ENCODE assay signal across 1 cellular context in the genomic region with DNA sequence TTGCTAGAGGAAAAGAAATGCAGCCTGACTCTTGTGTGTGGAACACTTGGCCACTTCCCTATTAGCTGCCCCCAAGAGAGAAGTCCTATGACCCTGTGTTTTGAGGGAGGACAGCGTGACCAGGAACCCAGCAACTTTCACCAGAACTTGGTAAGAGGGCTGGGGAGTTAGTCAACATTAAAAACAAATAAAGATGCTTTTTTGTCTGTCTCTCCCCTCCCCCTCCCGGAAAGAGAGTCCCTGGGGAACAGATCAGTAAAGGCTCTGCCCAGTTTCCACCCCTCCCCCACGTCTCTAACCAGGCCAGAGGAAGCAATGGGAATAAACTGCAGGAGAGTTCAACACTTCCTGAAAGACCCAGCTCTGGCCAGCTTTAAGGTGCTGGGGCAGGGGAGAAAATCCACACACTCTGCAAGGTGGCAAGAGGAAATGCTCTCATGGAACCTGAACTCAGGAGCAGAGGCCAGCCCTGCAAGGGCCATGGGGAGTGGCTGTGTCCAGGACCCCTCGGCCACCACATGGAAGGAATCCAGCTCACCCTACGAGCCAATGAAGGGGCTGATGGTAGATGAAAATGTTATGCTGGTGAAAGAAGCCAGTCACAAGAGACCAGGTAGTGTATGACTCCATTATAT.
TF ChIP-seq lines count a peak whose summit lies in the region.

No MANE protein-coding gene starts in this region.

TF ChIP-seq in HepG2, 621 proteins besides CTCF, POLR2A, EP300 and RAD21 (continues in another document):
- peak; percentile 63; the same call in 1 of the 2 replicates for TF ChIP-seq TBX2 (CRISPR knock-in tag; IDR thresholded peaks at IDR 0.05; ENCODE audit: borderline replicate concordance)
- TF ChIP-seq, protein P1, sequence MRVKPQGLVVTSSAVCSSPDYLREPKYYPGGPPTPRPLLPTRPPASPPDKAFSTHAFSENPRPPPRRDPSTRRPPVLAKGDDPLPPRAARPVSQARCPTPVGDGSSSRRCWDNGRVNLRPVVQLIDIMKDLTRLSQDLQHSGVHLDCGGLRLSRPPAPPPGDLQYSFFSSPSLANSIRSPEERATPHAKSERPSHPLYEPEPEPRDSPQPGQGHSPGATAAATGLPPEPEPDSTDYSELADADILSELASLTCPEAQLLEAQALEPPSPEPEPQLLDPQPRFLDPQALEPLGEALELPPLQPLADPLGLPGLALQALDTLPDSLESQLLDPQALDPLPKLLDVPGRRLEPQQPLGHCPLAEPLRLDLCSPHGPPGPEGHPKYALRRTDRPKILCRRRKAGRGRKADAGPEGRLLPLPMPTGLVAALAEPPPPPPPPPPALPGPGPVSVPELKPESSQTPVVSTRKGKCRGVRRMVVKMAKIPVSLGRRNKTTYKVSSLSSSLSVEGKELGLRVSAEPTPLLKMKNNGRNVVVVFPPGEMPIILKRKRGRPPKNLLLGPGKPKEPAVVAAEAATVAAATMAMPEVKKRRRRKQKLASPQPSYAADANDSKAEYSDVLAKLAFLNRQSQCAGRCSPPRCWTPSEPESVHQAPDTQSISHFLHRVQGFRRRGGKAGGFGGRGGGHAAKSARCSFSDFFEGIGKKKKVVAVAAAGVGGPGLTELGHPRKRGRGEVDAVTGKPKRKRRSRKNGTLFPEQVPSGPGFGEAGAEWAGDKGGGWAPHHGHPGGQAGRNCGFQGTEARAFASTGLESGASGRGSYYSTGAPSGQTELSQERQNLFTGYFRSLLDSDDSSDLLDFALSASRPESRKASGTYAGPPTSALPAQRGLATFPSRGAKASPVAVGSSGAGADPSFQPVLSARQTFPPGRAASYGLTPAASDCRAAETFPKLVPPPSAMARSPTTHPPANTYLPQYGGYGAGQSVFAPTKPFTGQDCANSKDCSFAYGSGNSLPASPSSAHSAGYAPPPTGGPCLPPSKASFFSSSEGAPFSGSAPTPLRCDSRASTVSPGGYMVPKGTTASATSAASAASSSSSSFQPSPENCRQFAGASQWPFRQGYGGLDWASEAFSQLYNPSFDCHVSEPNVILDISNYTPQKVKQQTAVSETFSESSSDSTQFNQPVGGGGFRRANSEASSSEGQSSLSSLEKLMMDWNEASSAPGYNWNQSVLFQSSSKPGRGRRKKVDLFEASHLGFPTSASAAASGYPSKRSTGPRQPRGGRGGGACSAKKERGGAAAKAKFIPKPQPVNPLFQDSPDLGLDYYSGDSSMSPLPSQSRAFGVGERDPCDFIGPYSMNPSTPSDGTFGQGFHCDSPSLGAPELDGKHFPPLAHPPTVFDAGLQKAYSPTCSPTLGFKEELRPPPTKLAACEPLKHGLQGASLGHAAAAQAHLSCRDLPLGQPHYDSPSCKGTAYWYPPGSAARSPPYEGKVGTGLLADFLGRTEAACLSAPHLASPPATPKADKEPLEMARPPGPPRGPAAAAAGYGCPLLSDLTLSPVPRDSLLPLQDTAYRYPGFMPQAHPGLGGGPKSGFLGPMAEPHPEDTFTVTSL (CRISPR knock-in tag; IDR thresholded peaks at IDR 0.05; ENCODE audit: borderline replicate concordance), result peak; percentile 88; the same call in 1 of the 2 replicates
- TF ChIP-seq, protein P2, sequence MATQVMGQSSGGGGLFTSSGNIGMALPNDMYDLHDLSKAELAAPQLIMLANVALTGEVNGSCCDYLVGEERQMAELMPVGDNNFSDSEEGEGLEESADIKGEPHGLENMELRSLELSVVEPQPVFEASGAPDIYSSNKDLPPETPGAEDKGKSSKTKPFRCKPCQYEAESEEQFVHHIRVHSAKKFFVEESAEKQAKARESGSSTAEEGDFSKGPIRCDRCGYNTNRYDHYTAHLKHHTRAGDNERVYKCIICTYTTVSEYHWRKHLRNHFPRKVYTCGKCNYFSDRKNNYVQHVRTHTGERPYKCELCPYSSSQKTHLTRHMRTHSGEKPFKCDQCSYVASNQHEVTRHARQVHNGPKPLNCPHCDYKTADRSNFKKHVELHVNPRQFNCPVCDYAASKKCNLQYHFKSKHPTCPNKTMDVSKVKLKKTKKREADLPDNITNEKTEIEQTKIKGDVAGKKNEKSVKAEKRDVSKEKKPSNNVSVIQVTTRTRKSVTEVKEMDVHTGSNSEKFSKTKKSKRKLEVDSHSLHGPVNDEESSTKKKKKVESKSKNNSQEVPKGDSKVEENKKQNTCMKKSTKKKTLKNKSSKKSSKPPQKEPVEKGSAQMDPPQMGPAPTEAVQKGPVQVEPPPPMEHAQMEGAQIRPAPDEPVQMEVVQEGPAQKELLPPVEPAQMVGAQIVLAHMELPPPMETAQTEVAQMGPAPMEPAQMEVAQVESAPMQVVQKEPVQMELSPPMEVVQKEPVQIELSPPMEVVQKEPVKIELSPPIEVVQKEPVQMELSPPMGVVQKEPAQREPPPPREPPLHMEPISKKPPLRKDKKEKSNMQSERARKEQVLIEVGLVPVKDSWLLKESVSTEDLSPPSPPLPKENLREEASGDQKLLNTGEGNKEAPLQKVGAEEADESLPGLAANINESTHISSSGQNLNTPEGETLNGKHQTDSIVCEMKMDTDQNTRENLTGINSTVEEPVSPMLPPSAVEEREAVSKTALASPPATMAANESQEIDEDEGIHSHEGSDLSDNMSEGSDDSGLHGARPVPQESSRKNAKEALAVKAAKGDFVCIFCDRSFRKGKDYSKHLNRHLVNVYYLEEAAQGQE (IDR thresholded peaks at IDR 0.05; ENCODE audit: borderline replicate concordance in 1 of 2, low read depth in 1 of 2, low read length in 2 of 2), result peak in 1 of 2 experiments; percentile 45; a peak in 1 of 4 replicates
- no peak for TF ChIP-seq ZNF850 (CRISPR knock-in tag; conservative IDR thresholded peaks at IDR 0.05)
- TF ChIP-seq NFYC (CRISPR knock-in tag; IDR thresholded peaks at IDR 0.05), result no peak
- TF ChIP-seq KLF11 (CRISPR knock-in tag; IDR thresholded peaks at IDR 0.05), result 0 out of 2 replicates have a peak, but pooled peaks have one; percentile 31
- TF ChIP-seq, protein P3, sequence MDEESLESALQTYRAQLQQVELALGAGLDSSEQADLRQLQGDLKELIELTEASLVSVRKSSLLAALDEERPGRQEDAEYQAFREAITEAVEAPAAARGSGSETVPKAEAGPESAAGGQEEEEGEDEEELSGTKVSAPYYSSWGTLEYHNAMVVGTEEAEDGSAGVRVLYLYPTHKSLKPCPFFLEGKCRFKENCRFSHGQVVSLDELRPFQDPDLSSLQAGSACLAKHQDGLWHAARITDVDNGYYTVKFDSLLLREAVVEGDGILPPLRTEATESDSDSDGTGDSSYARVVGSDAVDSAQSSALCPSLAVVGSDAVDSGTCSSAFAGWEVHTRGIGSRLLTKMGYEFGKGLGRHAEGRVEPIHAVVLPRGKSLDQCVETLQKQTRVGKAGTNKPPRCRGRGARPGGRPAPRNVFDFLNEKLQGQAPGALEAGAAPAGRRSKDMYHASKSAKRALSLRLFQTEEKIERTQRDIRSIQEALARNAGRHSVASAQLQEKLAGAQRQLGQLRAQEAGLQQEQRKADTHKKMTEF (CRISPR knock-in tag; IDR thresholded peaks at IDR 0.05), result peak; percentile 79
- TF ChIP-seq ZZZ3 (CRISPR knock-in tag; IDR thresholded peaks at IDR 0.05; ENCODE audit: borderline replicate concordance), result no peak
- peak; percentile 57 for TF ChIP-seq ERF (CRISPR knock-in tag; IDR thresholded peaks at IDR 0.05)
- peak; percentile 48 for TF ChIP-seq ZNF292 (CRISPR knock-in tag; IDR thresholded peaks at IDR 0.05; ENCODE audit: borderline replicate concordance, low read depth)
- TF ChIP-seq RBAK (CRISPR knock-in tag; IDR thresholded peaks at IDR 0.05), result no peak
- no peak for TF ChIP-seq HES4 (CRISPR knock-in tag; IDR thresholded peaks at IDR 0.05; ENCODE audit: borderline replicate concordance)
- no peak for TF ChIP-seq MYNN (CRISPR knock-in tag; IDR thresholded peaks at IDR 0.05; ENCODE audit: low read depth)
- TF ChIP-seq ZBTB20 (CRISPR knock-in tag; IDR thresholded peaks at IDR 0.05; ENCODE audit: borderline replicate concordance, low read depth), result 0 out of 2 replicates have a peak, but pooled peaks have one; percentile 33
- 0 out of 2 replicates have a peak, but pooled peaks have one; percentile 33 for TF ChIP-seq ZNF557 (CRISPR knock-in tag; IDR thresholded peaks at IDR 0.05)
- 0 out of 2 replicates have a peak, but pooled peaks have one; percentile 52 for TF ChIP-seq TRIM24 (CRISPR knock-in tag; IDR thresholded peaks at IDR 0.05)
- TF ChIP-seq ZNF331 (CRISPR knock-in tag; IDR thresholded peaks at IDR 0.05), result peak; percentile 48; the same call in 1 of the 2 replicates
- peak; percentile 45; the same call in 1 of the 2 replicates for TF ChIP-seq GFI1 (CRISPR knock-in tag; IDR thresholded peaks at IDR 0.05; ENCODE audit: borderline replicate concordance)
- TF ChIP-seq NFE2L2 (IDR thresholded peaks at IDR 0.05; ENCODE audit: low read length), result no peak
- TF ChIP-seq ZNF83 (CRISPR knock-in tag; IDR thresholded peaks at IDR 0.05; ENCODE audit: borderline replicate concordance), result 0 out of 2 replicates have a peak, but pooled peaks have one; percentile 18
- TF ChIP-seq RCOR2 (CRISPR knock-in tag; IDR thresholded peaks at IDR 0.05), result peak; percentile 67; the same call in 1 of the 2 replicates
- TF ChIP-seq NFIC (IDR thresholded peaks at IDR 0.05; ENCODE audit: low read length), result peak; percentile 79; the same call in 1 of the 2 replicates
- peak; percentile 52; the same call in 1 of the 2 replicates for TF ChIP-seq HIVEP1 (CRISPR knock-in tag; IDR thresholded peaks at IDR 0.05)
- TF ChIP-seq, protein P4, sequence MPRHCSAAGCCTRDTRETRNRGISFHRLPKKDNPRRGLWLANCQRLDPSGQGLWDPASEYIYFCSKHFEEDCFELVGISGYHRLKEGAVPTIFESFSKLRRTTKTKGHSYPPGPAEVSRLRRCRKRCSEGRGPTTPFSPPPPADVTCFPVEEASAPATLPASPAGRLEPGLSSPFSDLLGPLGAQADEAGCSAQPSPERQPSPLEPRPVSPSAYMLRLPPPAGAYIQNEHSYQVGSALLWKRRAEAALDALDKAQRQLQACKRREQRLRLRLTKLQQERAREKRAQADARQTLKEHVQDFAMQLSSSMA (CRISPR knock-in tag; IDR thresholded peaks at IDR 0.05), result 0 out of 2 replicates have a peak, but pooled peaks have one; percentile 59
- TF ChIP-seq HMG20A (CRISPR knock-in tag; IDR thresholded peaks at IDR 0.05; ENCODE audit: borderline replicate concordance), result peak; percentile 77; the same call in 1 of the 2 replicates
- TF ChIP-seq ZNF572 (CRISPR knock-in tag; IDR thresholded peaks at IDR 0.05), result no peak
- TF ChIP-seq ZNF598 (CRISPR knock-in tag; IDR thresholded peaks at IDR 0.05; ENCODE audit: borderline replicate concordance), result 0 out of 2 replicates have a peak, but pooled peaks have one; percentile 49
- TF ChIP-seq, protein P5, sequence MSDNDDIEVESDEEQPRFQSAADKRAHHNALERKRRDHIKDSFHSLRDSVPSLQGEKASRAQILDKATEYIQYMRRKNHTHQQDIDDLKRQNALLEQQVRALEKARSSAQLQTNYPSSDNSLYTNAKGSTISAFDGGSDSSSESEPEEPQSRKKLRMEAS (IDR thresholded peaks at IDR 0.05), result 0 out of 2 replicates have a peak, but pooled peaks have one; percentile 21
- TF ChIP-seq ZBTB7B (CRISPR knock-in tag; IDR thresholded peaks at IDR 0.05), result no peak
- TF ChIP-seq RBM22 (optimal IDR thresholded peaks at IDR 0.05; ENCODE audit: low read length), result no peak
- TF ChIP-seq, protein P6, sequence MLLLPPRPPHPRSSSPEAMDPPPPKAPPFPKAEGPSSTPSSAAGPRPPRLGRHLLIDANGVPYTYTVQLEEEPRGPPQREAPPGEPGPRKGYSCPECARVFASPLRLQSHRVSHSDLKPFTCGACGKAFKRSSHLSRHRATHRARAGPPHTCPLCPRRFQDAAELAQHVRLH (CRISPR knock-in tag; IDR thresholded peaks at IDR 0.05; ENCODE audit: borderline replicate concordance, low read depth), result peak; percentile 27; the same call in 1 of the 2 replicates
- TF ChIP-seq, protein P7, sequence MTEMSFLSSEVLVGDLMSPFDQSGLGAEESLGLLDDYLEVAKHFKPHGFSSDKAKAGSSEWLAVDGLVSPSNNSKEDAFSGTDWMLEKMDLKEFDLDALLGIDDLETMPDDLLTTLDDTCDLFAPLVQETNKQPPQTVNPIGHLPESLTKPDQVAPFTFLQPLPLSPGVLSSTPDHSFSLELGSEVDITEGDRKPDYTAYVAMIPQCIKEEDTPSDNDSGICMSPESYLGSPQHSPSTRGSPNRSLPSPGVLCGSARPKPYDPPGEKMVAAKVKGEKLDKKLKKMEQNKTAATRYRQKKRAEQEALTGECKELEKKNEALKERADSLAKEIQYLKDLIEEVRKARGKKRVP (CRISPR knock-in tag; IDR thresholded peaks at IDR 0.05), result peak in 1 of 2 experiments; percentile 59; a peak in 1 of 4 replicates
- no peak for TF ChIP-seq PHF20 (CRISPR knock-in tag; IDR thresholded peaks at IDR 0.05)
- peak; percentile 97 for TF ChIP-seq PRPF4 (IDR thresholded peaks at IDR 0.05; ENCODE audit: low read depth, low read length, poor library complexity, severe bottlenecking)
- TF ChIP-seq, protein P8, sequence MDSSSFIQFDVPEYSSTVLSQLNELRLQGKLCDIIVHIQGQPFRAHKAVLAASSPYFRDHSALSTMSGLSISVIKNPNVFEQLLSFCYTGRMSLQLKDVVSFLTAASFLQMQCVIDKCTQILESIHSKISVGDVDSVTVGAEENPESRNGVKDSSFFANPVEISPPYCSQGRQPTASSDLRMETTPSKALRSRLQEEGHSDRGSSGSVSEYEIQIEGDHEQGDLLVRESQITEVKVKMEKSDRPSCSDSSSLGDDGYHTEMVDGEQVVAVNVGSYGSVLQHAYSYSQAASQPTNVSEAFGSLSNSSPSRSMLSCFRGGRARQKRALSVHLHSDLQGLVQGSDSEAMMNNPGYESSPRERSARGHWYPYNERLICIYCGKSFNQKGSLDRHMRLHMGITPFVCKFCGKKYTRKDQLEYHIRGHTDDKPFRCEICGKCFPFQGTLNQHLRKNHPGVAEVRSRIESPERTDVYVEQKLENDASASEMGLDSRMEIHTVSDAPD (CRISPR knock-in tag; IDR thresholded peaks at IDR 0.05), result no peak
- 0 out of 2 replicates have a peak, but pooled peaks have one; percentile 27 for TF ChIP-seq IRF2 (CRISPR knock-in tag; IDR thresholded peaks at IDR 0.05)
- no peak for TF ChIP-seq ZNF12 (CRISPR knock-in tag; IDR thresholded peaks at IDR 0.05)
- TF ChIP-seq ZNF430 (CRISPR knock-in tag; IDR thresholded peaks at IDR 0.05), result 0 out of 2 replicates have a peak, but pooled peaks have one; percentile 64
- TF ChIP-seq, protein P9, sequence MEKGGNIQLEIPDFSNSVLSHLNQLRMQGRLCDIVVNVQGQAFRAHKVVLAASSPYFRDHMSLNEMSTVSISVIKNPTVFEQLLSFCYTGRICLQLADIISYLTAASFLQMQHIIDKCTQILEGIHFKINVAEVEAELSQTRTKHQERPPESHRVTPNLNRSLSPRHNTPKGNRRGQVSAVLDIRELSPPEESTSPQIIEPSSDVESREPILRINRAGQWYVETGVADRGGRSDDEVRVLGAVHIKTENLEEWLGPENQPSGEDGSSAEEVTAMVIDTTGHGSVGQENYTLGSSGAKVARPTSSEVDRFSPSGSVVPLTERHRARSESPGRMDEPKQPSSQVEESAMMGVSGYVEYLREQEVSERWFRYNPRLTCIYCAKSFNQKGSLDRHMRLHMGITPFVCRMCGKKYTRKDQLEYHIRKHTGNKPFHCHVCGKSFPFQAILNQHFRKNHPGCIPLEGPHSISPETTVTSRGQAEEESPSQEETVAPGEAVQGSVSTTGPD (CRISPR knock-in tag; IDR thresholded peaks at IDR 0.05), result peak; percentile 73; the same call in 1 of the 2 replicates
- peak; percentile 65 for TF ChIP-seq SKI (IDR thresholded peaks at IDR 0.05; ENCODE audit: partially characterized antibody)
